In genomic region chr11:118911113-118911879, GRCh38 we compare ENCODE assay signal across 9 cellular contexts. TPM values are rescaled to one million over a fixed set of nuclear protein-coding genes. Genes with fewer than 3 reads are reported as not detected.
A peak's percentile ranks its signal among the peaks of the same experiment; 100 is the strongest.
DNase-seq lines count a peak whose midpoint lies in the region; ATAC-seq, FAIRE-seq and TF ChIP-seq lines count a peak whose summit lies in the region.
"Had no signal": no experiment of that assay in that cellular context is flagged by ENCODE, and none has a peak within 500 bp of the region (broad histone marks: within the 10 kb centered on the region; RNA-seq: fewer than 3 reads in every experiment).

No MANE protein-coding gene starts in this region.

- no peak overlapping the region for H3K4me3 ChIP-seq in A673 (ENCODE audit: low read depth, low read length, poor library complexity, severe bottlenecking)
- peak overlapping the region; percentile 16; the same call in 1 of the 2 replicates for H3K4me3 ChIP-seq in IMR-90 (ENCODE audit: insufficient read depth, low read depth, low read length)
- H3K4me3 ChIP-seq in brain microvascular endothelial cell (ENCODE audit: low read depth, low read length): peak overlapping the region; percentile 36
- H3K4me3 ChIP-seq in lower lobe of right lung: peak overlapping the region; percentile 53
- peak overlapping the region in 3 of 4 donors; percentile 5 to 36 (median 16) for H3K4me3 ChIP-seq in transverse colon

- H3K4me1 ChIP-seq in A673 (ENCODE audit: insufficient read depth, low read length, poor library complexity, severe bottlenecking): peaks cover 89% of the 10 kb centered on the region
- H3K4me1 ChIP-seq in IMR-90 (ENCODE audit: control insufficient read depth, insufficient read depth, low read length): peaks cover 60% of the 10 kb centered on the region
- peaks cover 95% of the 10 kb centered on the region for H3K4me1 ChIP-seq in lower lobe of right lung
- H3K4me1 ChIP-seq in transverse colon: peaks cover 66 to 95% (median 86%) of the 10 kb centered on the region in 4 donors

- in situ Hi-C loops in IMR-90 (cut with MboI; ENCODE audit: low sequenced_read_pairs) (no loop called here), brain microvascular endothelial cell (cut with HindIII; ENCODE audit: low pct_ligation_motif_present, low sequenced_read_pairs) (no loop called here), transverse colon (cut with MboI; ENCODE audit: low pct_ligation_motif_present in 1 of 4, low pct_unique_long_range_greater_than_20kb in 1 of 4, low sequenced_read_pairs in 3 of 4) (no loop called here)

- H2AK5ac ChIP-seq in IMR-90 (ENCODE audit: low read depth, low read length): peak overlapping the region; percentile 100

- no CpG with 5 or more reads among the region's 21 CpGs for WGBS in IMR-90 (ENCODE audit: extremely low coverage in 2 of 2, insufficient read length in 1 of 2), 2 experiments
- 27% methylated on average over 18 of the region's 21 CpGs; no CpG with 5 or more reads in 1 of the 2 donors for WGBS in transverse colon (ENCODE audit: low coverage in 1 of 2), 2 donors

- FAIRE-seq in GM19239 (lab: Jason Lieb, UNC): no peak
- FAIRE-seq: endometrium had no signal

- peak overlapping the region; percentile 82 for H3K56ac ChIP-seq in IMR-90 (ENCODE audit: extremely low read depth, insufficient read depth, low read length)

- intact Hi-C loops in A673 (cut with micrococcal nuclease; ENCODE audit: unreplicated experiment): no loop called here
- intact Hi-C loops in IMR-90 (cut with micrococcal nuclease): no loop called here
- intact Hi-C loops in lower lobe of right lung (cut with DNase I): no loop called here
- intact Hi-C loops in transverse colon (cut with DNase I; ENCODE audit: low total_unique reads): no loop called here

- CTCF ChIA-PET in A673 (lab: Charles Lee) (interaction anchor here (0.9 to 1.3 kb wide), 2 partner anchors 16 to 18 kb away, joined by 6 to 7 read pairs; no protein-coding TSS in a partner anchor), IMR-90 (lab: Yijun Ruan, JAX) (interaction anchor here (0.6 to 2.6 kb wide), 6 partner anchors 14 to 126 kb away, joined by 3 to 15 read pairs (median 4); partner anchors contain the start of gene BCL9L)

- H3K27me3 ChIP-seq in A673 (replicated peaks; ENCODE audit: insufficient read depth, low read depth, low read length, poor library complexity): no peaks in the 10 kb centered on the region
- no peaks in the 10 kb centered on the region for H3K27me3 ChIP-seq in IMR-90 (ENCODE audit: control insufficient read depth, insufficient read depth, low read length)
- no peaks in the 10 kb centered on the region for H3K27me3 ChIP-seq in brain microvascular endothelial cell (replicated peaks)
- H3K27me3 ChIP-seq in lower lobe of right lung (ENCODE audit: low read depth): no peaks in the 10 kb centered on the region
- no peaks in the 10 kb centered on the region for H3K27me3 ChIP-seq in transverse colon

- H3K27ac ChIP-seq in A673 (ENCODE audit: low read depth, low read length, poor library complexity, severe bottlenecking): peak overlapping the region; percentile 88
- H3K27ac ChIP-seq in IMR-90 (ENCODE audit: insufficient read depth, low read length): peak overlapping the region; percentile 98
- peak overlapping the region; percentile 98 for H3K27ac ChIP-seq in brain microvascular endothelial cell
- peak overlapping the region; percentile 90 for H3K27ac ChIP-seq in lower lobe of right lung
- H3K27ac ChIP-seq in transverse colon: peak overlapping the region; percentile 98 to 100 (median 100)

- H4K91ac ChIP-seq in IMR-90 (ENCODE audit: insufficient read depth, low read depth, low read length): peak overlapping the region; percentile 99

- peak overlapping the region; percentile 100 for H3K4ac ChIP-seq in IMR-90 (ENCODE audit: low read depth, low read length)

- H4K5ac ChIP-seq in IMR-90 (ENCODE audit: low read depth, low read length): peak overlapping the region; percentile 94

- peak overlapping the region; percentile 79 for H3K9ac ChIP-seq in IMR-90 (ENCODE audit: low read depth, low read length)

- peak overlapping the region; percentile 100 for H3K23ac ChIP-seq in IMR-90 (ENCODE audit: low read depth, low read length)

- H3K14ac ChIP-seq in IMR-90 (replicated peaks; ENCODE audit: low read depth, low read length): peak overlapping the region; percentile 94

- dilution Hi-C loops in IMR-90 (cut with HindIII; ENCODE audit: low sequenced_read_pairs, unreplicated experiment): no loop called here

- H3K4me2 ChIP-seq in IMR-90 (ENCODE audit: low read depth, low read length): peak overlapping the region; percentile 74

- H4K20me1 ChIP-seq in IMR-90 (ENCODE audit: insufficient read depth, low read length): peaks cover 34% of the 10 kb centered on the region

- H3K18ac ChIP-seq in IMR-90 (ENCODE audit: low read depth, low read length): peak overlapping the region; percentile 98

- H2AFZ ChIP-seq in IMR-90 (replicated peaks; ENCODE audit: low read length, poor library complexity): peak overlapping the region; percentile 84

- H3K9me1 ChIP-seq in IMR-90 (ENCODE audit: insufficient read depth, low read length): peaks cover 10% of the 10 kb centered on the region; the same call in 1 of the 2 replicates

- POLR2A ChIA-PET in A673 (lab: Charles Lee; ENCODE audit: low non-redundant PET): interaction anchor here (0.6 kb wide), 1 partner anchor 156 kb away, joined by 5 read pairs; no protein-coding TSS in a partner anchor
- POLR2A ChIA-PET in IMR-90 (lab: Charles Lee; ENCODE audit: unreplicated experiment): interaction anchor here (1.0 to 2.9 kb wide), 2 partner anchors 11 to 18 kb away, joined by 13 read pairs; no protein-coding TSS in a partner anchor

- H2AK9ac ChIP-seq in IMR-90 (replicated peaks; ENCODE audit: low read depth, low read length, poor library complexity): peak overlapping the region; percentile 99

- peak; percentile 2 for ATAC-seq in IMR-90 (ENCODE audit: low read depth)
- peak in 1 of 2 donors; percentile 2 for ATAC-seq in lower lobe of right lung
- no peak for ATAC-seq in HG03097 (IDR thresholded peaks at IDR 0.05; ENCODE audit: low FRiP score, unreplicated experiment)

- H3K9me3 ChIP-seq in A673 (ENCODE audit: low read depth, low read length, poor library complexity, severe bottlenecking): no peaks in the 10 kb centered on the region
- H3K9me3 ChIP-seq in IMR-90 (ENCODE audit: control insufficient read depth, insufficient read depth, low read length): no peaks in the 10 kb centered on the region
- H3K9me3 ChIP-seq in lower lobe of right lung: no peaks in the 10 kb centered on the region
- no peaks in the 10 kb centered on the region for H3K9me3 ChIP-seq in transverse colon

- peak overlapping the region; percentile 89 to 93 for H4K8ac ChIP-seq in IMR-90 (ENCODE audit: low read depth in 2 of 2, low read length in 2 of 2)

- peaks cover 15 to 76% of the 10 kb centered on the region in 2 experiments; a peak in 3 of 4 replicates for H3K79me1 ChIP-seq in IMR-90 (ENCODE audit: low read depth in 1 of 2, low read length in 2 of 2)

- BruUV-seq in A673 (replicated peaks; lab: Mats Ljungman, UMichigan) (no TSS peak), IMR-90 (replicated peaks; lab: Mats Ljungman, UMichigan) (no TSS peak)

- H2BK5ac ChIP-seq in IMR-90 (ENCODE audit: low read depth, low read length, poor library complexity, severe bottlenecking): peak overlapping the region; percentile 99

- no peak for TF ChIP-seq EP300 in transverse colon (IDR thresholded peaks at IDR 0.05; ENCODE audit: low read depth)

- H2BK120ac ChIP-seq in IMR-90 (ENCODE audit: low read depth, low read length): peak overlapping the region; percentile 98

- H3K36me3 ChIP-seq in A673 (ENCODE audit: insufficient read depth, low read length, poor library complexity, severe bottlenecking): peaks cover 7% of the 10 kb centered on the region
- H3K36me3 ChIP-seq in IMR-90 (ENCODE audit: control insufficient read depth, insufficient read depth, low read length): peaks cover 13% of the 10 kb centered on the region
- peaks cover 14% of the 10 kb centered on the region for H3K36me3 ChIP-seq in brain microvascular endothelial cell (replicated peaks)
- peaks cover 20% of the 10 kb centered on the region for H3K36me3 ChIP-seq in lower lobe of right lung
- H3K36me3 ChIP-seq in transverse colon: no peaks in the 10 kb centered on the region

- DNase-seq in A673 (ENCODE audit: low spot score) (peak; percentile 61), IMR-90 (peak; percentile 52), brain microvascular endothelial cell (no peak), lower lobe of right lung (no peak), transverse colon (peak; percentile 58), T-helper 9 cell (no peak), GM19239 (ENCODE audit: insufficient read length, low spot score) (no peak)

- peak overlapping the region; percentile 98 for H2BK15ac ChIP-seq in IMR-90 (ENCODE audit: low read depth, low read length)

- no peak for TF ChIP-seq CTCF in A673 (conservative IDR thresholded peaks at IDR 0.05; ENCODE audit: low read depth, low read length)
- no peak for TF ChIP-seq CTCF in IMR-90 (conservative IDR thresholded peaks at IDR 0.05; ENCODE audit: low read depth, low read length)
- no peak for TF ChIP-seq CTCF in brain microvascular endothelial cell (IDR thresholded peaks at IDR 0.05; ENCODE audit: low read depth, low read length, missing control alignments)
- no peak for TF ChIP-seq CTCF in lower lobe of right lung (IDR thresholded peaks at IDR 0.05)
- TF ChIP-seq CTCF in transverse colon (IDR thresholded peaks at IDR 0.05): no peak

- TF ChIP-seq RAD21 in IMR-90 (IDR thresholded peaks at IDR 0.05; ENCODE audit: low read length): no peak

- TF ChIP-seq POLR2A in IMR-90 (IDR thresholded peaks at IDR 0.05; ENCODE audit: low read depth, low read length) (0 out of 2 replicates have a peak, but pooled peaks have one; percentile 38), transverse colon (IDR thresholded peaks at IDR 0.05) (no peak)

- peak overlapping the region; percentile 96 for H2BK20ac ChIP-seq in IMR-90 (ENCODE audit: low read depth, low read length)

RNA-seq across cellular contexts. Expression of gene BCL9L, which starts 14.4 kb away (rescaled TPM):
- 49.9 and 64.0 TPM in 2 replicates for total RNA-seq in A673 (2021)
- 1.7 and 2.3 TPM in 2 replicates for total RNA-seq in IMR-90 (2012; rRNA removed)
- polyA plus RNA-seq in IMR-90 (2012; rRNA removed): 17.0 and 21.5 TPM in 2 replicates
- 11.8 and 20.1 TPM in 2 replicates for polyA plus RNA-seq in IMR-90 (2012; cell fraction: cytosol; rRNA removed)
- 30.5 and 55.8 TPM in 2 replicates for polyA plus RNA-seq in IMR-90 (2012; cell fraction: nucleus; rRNA removed; ENCODE audit: low replicate concordance)
- total RNA-seq in lower lobe of right lung: 48.9 TPM
- 10 to 100 TPM; 15.9 to 23.9 (median 18.5) TPM for total RNA-seq in transverse colon

RNA-seq across cellular contexts. Expression of gene CXCR5, which starts 27.6 kb away (rescaled TPM):
- not detected in 2 replicates for total RNA-seq in A673 (2021)
- not detected in 2 replicates for total RNA-seq in IMR-90 (2012; rRNA removed)
- polyA plus RNA-seq in IMR-90 (2012; rRNA removed): not detected in 2 replicates
- polyA plus RNA-seq in IMR-90 (2012; cell fraction: cytosol; rRNA removed): not detected in 2 replicates
- 0.02 TPM in 1 of 2 replicates, not detected in the other for polyA plus RNA-seq in IMR-90 (2012; cell fraction: nucleus; rRNA removed; ENCODE audit: low replicate concordance)
- 0.09 TPM for total RNA-seq in lower lobe of right lung
- total RNA-seq in transverse colon: 1 to 10 TPM in 2 of 4 donors, not detected in 2; 2.5 to 4.1 TPM

RNA-seq across cellular contexts. Expression of gene UPK2, which starts 44.8 kb away (rescaled TPM):
- not detected in 2 replicates for total RNA-seq in A673 (2021)
- not detected in 2 replicates for total RNA-seq in IMR-90 (2012; rRNA removed)
- polyA plus RNA-seq in IMR-90 (2012; rRNA removed): 0.26 and 0.39 TPM in 2 replicates
- 0.47 TPM in 1 of 2 replicates, not detected in the other for polyA plus RNA-seq in IMR-90 (2012; cell fraction: cytosol; rRNA removed)
- polyA plus RNA-seq in IMR-90 (2012; cell fraction: nucleus; rRNA removed; ENCODE audit: low replicate concordance): 0.24 and 0.25 TPM in 2 replicates
- not detected for total RNA-seq in lower lobe of right lung
- total RNA-seq in transverse colon: not detected

Comparison
In these comparisons a context has a peak if more than half of its experiments do, and no peak if none do; other contexts are left out.
1. DNase-seq: peak in A673 (single experiment), IMR-90 (single experiment) and transverse colon (single experiment); none in brain microvascular endothelial cell (single experiment), lower lobe of right lung (single experiment), T-helper 9 cell (single experiment) and GM19239 (single experiment).
2. Peak in every context shown above with its lines, with median percentiles within 50 percentile points of each other: H3K27ac ChIP-seq.